In genomic region chr10:110865804-110866482, GRCh38 we compare ENCODE assay signal across 9 cellular contexts. TPM values are rescaled to one million over a fixed set of nuclear protein-coding genes. Genes with fewer than 3 reads are reported as not detected.
DNase-seq lines count a peak whose midpoint lies in the region; TF ChIP-seq lines count a peak whose summit lies in the region.
"Had no signal": no experiment of that assay in that cellular context is flagged by ENCODE, and none has a peak within 500 bp of the region (broad histone marks: within the 10 kb centered on the region; RNA-seq: fewer than 3 reads in every experiment).

No MANE protein-coding gene starts in this region.

- no peaks in the 10 kb centered on the region for H3K27me3 ChIP-seq in hepatocyte
- no peaks in the 10 kb centered on the region for H3K27me3 ChIP-seq in thyroid gland

- H3K27ac ChIP-seq in RWPE1 (peak overlapping the region; percentile 86), hepatocyte (peak overlapping the region; percentile 90), thyroid gland (peak overlapping the region; percentile 87 to 92 (median 87))
- H3K27ac ChIP-seq: C4-2B had no signal

- peak overlapping the region; percentile 71 for H3K4me3 Mint-ChIP-seq in activated T-cell treated with anti-CD3 and anti-CD28 coated beads, Interleukin-2, amount 50 U/mL, for 24 hours

- TF ChIP-seq POLR2A in thyroid gland (IDR thresholded peaks at IDR 0.05) = no peak

- no peaks in the 10 kb centered on the region for H4K20me1 ChIP-seq in hepatocyte (ENCODE audit: insufficient read depth, poor library complexity, severe bottlenecking)

- DNase-seq in activated T-cell treated with anti-CD3 and anti-CD28 coated beads, Interleukin-2, amount 50 U/mL, for 24 hours = no peak
- DNase-seq in activated T-cell treated with anti-CD3 and anti-CD28 coated beads for 4 hours = no peak
- no peak for DNase-seq in RWPE1 (ENCODE audit: low spot score)
- peak; percentile 39 for DNase-seq in hepatocyte (ENCODE audit: low spot score)
- DNase-seq in thyroid gland = peak in 1 of 2 donors; percentile 39
- no peak for DNase-seq in HuH-7 (ENCODE audit: low spot score)
- no peak for DNase-seq in iPS-NIHi7 (ENCODE audit: extremely low spot score)
- no peak for DNase-seq in NCI-H187 (lab: John Stamatoyannopoulos, UW)

- 69% methylated on average over 4 of the region's 4 CpGs for WGBS in hepatocyte (ENCODE audit: low lambda C conversion rate, missing lambda C conversion rate)
- WGBS in thyroid gland, 2 donors = 59 to 63% methylated on average over 4 of the region's 4 CpGs

- H3K27me3 Mint-ChIP-seq in activated T-cell treated with anti-CD3 and anti-CD28 coated beads, Interleukin-2, amount 50 U/mL, for 24 hours = no peaks in the 10 kb centered on the region

- H2AFZ ChIP-seq in hepatocyte = no peak overlapping the region

- intact Hi-C loops in thyroid gland (cut with DNase I) = no loop called here

- no peaks in the 10 kb centered on the region for H3K9me2 ChIP-seq in hepatocyte (replicated peaks; ENCODE audit: insufficient read depth)

- peak overlapping the region; percentile 48 for H3K4me2 ChIP-seq in hepatocyte

- H3K27ac Mint-ChIP-seq in activated T-cell treated with anti-CD3 and anti-CD28 coated beads, Interleukin-2, amount 50 U/mL, for 24 hours = peak overlapping the region; percentile 97

- no peaks in the 10 kb centered on the region for H3K36me3 ChIP-seq in hepatocyte (replicated peaks; ENCODE audit: insufficient read depth, low read depth)
- H3K36me3 ChIP-seq in thyroid gland = no peaks in the 10 kb centered on the region

- CTCF ChIA-PET in RWPE1 (lab: Yijun Ruan, JAX) = interaction anchor here (0.7 kb wide), 1 partner anchor 1187 kb away, joined by 3 read pairs; no protein-coding TSS in a partner anchor

- H3K4me3 ChIP-seq in hepatocyte (no peak overlapping the region), thyroid gland (replicated peaks in 1 of 3) (no peak overlapping the region)

- peaks cover under 1% of the 10 kb centered on the region for H3K36me3 Mint-ChIP-seq in activated T-cell treated with anti-CD3 and anti-CD28 coated beads, Interleukin-2, amount 50 U/mL, for 24 hours (ENCODE audit: low read depth)

- peaks cover 97% of the 10 kb centered on the region for H3K4me1 Mint-ChIP-seq in activated T-cell treated with anti-CD3 and anti-CD28 coated beads, Interleukin-2, amount 50 U/mL, for 24 hours (ENCODE audit: low read depth)

- no peaks in the 10 kb centered on the region for H3K9me3 ChIP-seq in hepatocyte (ENCODE audit: low read depth)
- no peaks in the 10 kb centered on the region for H3K9me3 ChIP-seq in thyroid gland

- no peaks in the 10 kb centered on the region for H3K9me3 Mint-ChIP-seq in activated T-cell treated with anti-CD3 and anti-CD28 coated beads, Interleukin-2, amount 50 U/mL, for 24 hours

- peaks cover 5% of the 10 kb centered on the region for H3K79me2 ChIP-seq in hepatocyte

- TF ChIP-seq CTCF in RWPE1 (conservative IDR thresholded peaks at IDR 0.05; ENCODE audit: low read depth) = no peak
- TF ChIP-seq CTCF in hepatocyte (IDR thresholded peaks at IDR 0.05; ENCODE audit: poor library complexity) = no peak
- TF ChIP-seq CTCF in thyroid gland (IDR thresholded peaks at IDR 0.05) = no peak

- H3K4me1 ChIP-seq in hepatocyte (ENCODE audit: insufficient read depth) = peaks cover 56% of the 10 kb centered on the region
- peaks cover 40 to 57% of the 10 kb centered on the region in 2 donors for H3K4me1 ChIP-seq in thyroid gland

- POLR2A ChIA-PET in RWPE1 (lab: Yijun Ruan, JAX; ENCODE audit: low non-redundant PET) = no interaction called here

RNA-seq across cellular contexts. Expression of gene PDCD4, which starts 5.8 kb away (rescaled TPM):
- total RNA-seq in hepatocyte = 246 and 315 TPM in 2 replicates
- 791 and 862 TPM in 2 replicates for polyA plus RNA-seq in hepatocyte
- 100 to 1,000 TPM; 188 to 340 (median 256) TPM for total RNA-seq in thyroid gland

RNA-seq across cellular contexts. Expression of gene BBIP1, which starts 53.0 kb away (rescaled TPM):
- total RNA-seq in hepatocyte (21.2 and 47.9 TPM in 2 replicates), thyroid gland (10 to 100 TPM; 27.3 to 48.4 (median 34.1) TPM)
- 19.7 and 21.5 TPM in 2 replicates for polyA plus RNA-seq in hepatocyte

RNA-seq across cellular contexts. Expression of gene SHOC2, which starts 53.5 kb away (rescaled TPM):
- total RNA-seq in hepatocyte (45.2 and 58.9 TPM in 2 replicates), thyroid gland (10 to 100 TPM; 62.2 to 96.2 (median 71.1) TPM)
- 23.0 and 27.5 TPM in 2 replicates for polyA plus RNA-seq in hepatocyte
